In genomic region chr4:55248756-55249155, GRCh38 we compare ENCODE assay signal across 24 cellular contexts.
"Had no signal": no experiment of that assay in that cellular context is flagged by ENCODE, and none has a peak within 500 bp of the region (broad histone marks: within the 10 kb centered on the region; RNA-seq: fewer than 3 reads in every experiment).

No MANE protein-coding gene starts in this region.

- H3K9ac ChIP-seq: neural progenitor cell had no signal

- H2AFZ ChIP-seq: neural progenitor cell had no signal

- H3K4me1 Mint-ChIP-seq: naive thymus-derived CD8-positive, alpha-beta T cell had no signal

- DNase-seq: cerebellar nuclear complex; dermis blood vessel endothelial cell; erythroblast; glutamatergic neuron; kidney; left cardiac atrium; left ventricle myocardium superior; mesenchymal stem cell; mucosa of descending colon; naive thymus-derived CD8-positive, alpha-beta T cell; nucleus accumbens; ovary; sigmoid colon; stimulated activated CD4-positive, alpha-beta T cell treated with anti-CD3 and anti-CD28 coated beads, Interleukin-12 subunit alpha, Interleukin-12 subunit beta, amount 100 ng/mL, for 4 hours; stimulated activated naive CD4-positive, alpha-beta T cell; stomach; substantia nigra; trophoblast cell had no signal

- H3K27me3 ChIP-seq: gastroesophageal sphincter, neural progenitor cell, ovary, right atrium auricular region, sigmoid colon, stomach had no signal

- H3K27ac ChIP-seq: gastroesophageal sphincter, neural progenitor cell, ovary, right atrium auricular region, sigmoid colon, skin epidermis, stomach, thoracic aorta had no signal

- H3K36me3 ChIP-seq: gastroesophageal sphincter, neural progenitor cell, ovary, right atrium auricular region, sigmoid colon, stomach, thoracic aorta had no signal

- H3K4me1 ChIP-seq: gastroesophageal sphincter, right atrium auricular region, sigmoid colon, stomach had no signal

- H3K4me3 Mint-ChIP-seq: naive thymus-derived CD8-positive, alpha-beta T cell; neural progenitor cell had no signal

- H3K4me2 ChIP-seq: neural progenitor cell had no signal

- H3K4me3 ChIP-seq: gastroesophageal sphincter, lung, mucosa of descending colon, neural progenitor cell, ovary, right atrium auricular region, sigmoid colon, skin epidermis, stomach, thoracic aorta had no signal

- H3K9me3 Mint-ChIP-seq: naive thymus-derived CD8-positive, alpha-beta T cell; neural progenitor cell had no signal

- H3K36me3 Mint-ChIP-seq: naive thymus-derived CD8-positive, alpha-beta T cell; neural progenitor cell had no signal

- H3K27ac Mint-ChIP-seq: naive thymus-derived CD8-positive, alpha-beta T cell; neural progenitor cell had no signal

- ATAC-seq: gastroesophageal sphincter; left cardiac atrium; left ventricle myocardium superior; mucosa of descending colon; naive thymus-derived CD8-positive, alpha-beta T cell had no signal

- H3K9me3 ChIP-seq: gastroesophageal sphincter, mucosa of descending colon, ovary, right atrium auricular region, sigmoid colon, stomach, thoracic aorta had no signal
